In the genomic region with DNA sequence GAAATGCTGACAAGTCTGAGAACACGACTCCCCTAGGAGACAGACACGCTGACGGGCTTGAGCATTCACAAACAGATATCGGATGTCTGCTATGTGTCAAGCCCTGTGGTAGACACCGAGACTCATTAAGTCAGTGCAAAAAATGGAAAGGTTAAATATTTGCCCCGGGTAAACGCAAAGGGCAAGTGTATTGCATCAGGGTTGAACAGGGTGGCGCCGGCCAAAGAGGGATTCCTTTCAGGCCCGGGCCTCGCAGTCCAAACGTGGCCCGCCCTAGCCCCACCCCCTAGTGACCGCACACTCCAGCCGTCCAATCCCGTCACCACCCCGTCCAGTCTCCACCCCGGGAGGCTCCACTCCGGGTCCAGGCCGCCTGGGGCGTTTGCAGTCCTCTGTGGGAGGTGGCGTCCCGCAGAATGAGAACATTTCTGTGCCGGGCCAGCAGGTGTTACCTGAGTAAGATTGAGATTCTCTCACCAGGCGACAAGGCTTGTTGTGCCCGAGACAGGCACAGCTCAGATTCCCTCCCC, we compare ENCODE assay signal across 8 cellular contexts. TPM values are rescaled to one million over a fixed set of nuclear protein-coding genes. Genes with fewer than 3 reads are reported as not detected.
DNase-seq lines count a peak whose midpoint lies in the region; ATAC-seq, FAIRE-seq and TF ChIP-seq lines count a peak whose summit lies in the region.

No MANE protein-coding gene starts in this region.

- H3K27ac Mint-ChIP-seq in progenitor cell of endocrine pancreas = peak overlapping the region; percentile 98

- H3K27me3 Mint-ChIP-seq in progenitor cell of endocrine pancreas = no peaks in the 10 kb centered on the region

- ATAC-seq in HG02759 (IDR thresholded peaks at IDR 0.05; ENCODE audit: unreplicated experiment) = peak; percentile 97

- H3K9me3 Mint-ChIP-seq in progenitor cell of endocrine pancreas (ENCODE audit: low read depth) = no peaks in the 10 kb centered on the region

- H3K9me3 ChIP-seq in left ventricle myocardium inferior (replicated peaks) = no peaks in the 10 kb centered on the region

- H3K27me3 ChIP-seq in left ventricle myocardium inferior (ENCODE audit: low read depth) = no peaks in the 10 kb centered on the region

- H3K36me3 Mint-ChIP-seq in progenitor cell of endocrine pancreas (ENCODE audit: insufficient read depth) = no peaks in the 10 kb centered on the region

- H3K27ac ChIP-seq in left ventricle myocardium inferior (replicated peaks) (peak overlapping the region; percentile 91), urinary bladder (ENCODE audit: low read depth) (peak overlapping the region; percentile 53)

- H3K4me1 ChIP-seq in left ventricle myocardium inferior (peaks cover 20% of the 10 kb centered on the region), urinary bladder (ENCODE audit: insufficient read depth) (no peaks in the 10 kb centered on the region)

- WGBS in urinary bladder = 5% methylated on average over 26 of the region's 26 CpGs

- peak overlapping the region; percentile 79 for H3K4me3 Mint-ChIP-seq in progenitor cell of endocrine pancreas (ENCODE audit: low read depth)

- peaks cover 66% of the 10 kb centered on the region for H3K4me1 Mint-ChIP-seq in progenitor cell of endocrine pancreas (ENCODE audit: low read depth)

- intact Hi-C loops in left ventricle myocardium inferior (cut with micrococcal nuclease) = no loop called here

- TF ChIP-seq POLR2A in GM12892 (IDR thresholded peaks at IDR 0.05; ENCODE audit: low read depth, low read length) = no peak

- no peak for TF ChIP-seq CTCF in left ventricle myocardium inferior (IDR thresholded peaks at IDR 0.05; ENCODE audit: borderline replicate concordance)
- no peak for TF ChIP-seq CTCF in progenitor cell of endocrine pancreas (IDR thresholded peaks at IDR 0.05; ENCODE audit: unreplicated experiment)

- peak; percentile 94 for DNase-seq in GM12892 (ENCODE audit: insufficient read length)
- DNase-seq in NCI-H1417 treated with DMSO at 0.1 percent for 48 hours (lab: John Stamatoyannopoulos, UW) = peak; percentile 89
- peak; percentile 56 to 78 (median 66) for DNase-seq in T-helper 1 cell
- peak; percentile 94 for DNase-seq in amniotic epithelial cell (ENCODE audit: low read depth)
- DNase-seq in left ventricle myocardium inferior = peak; percentile 96
- DNase-seq in progenitor cell of endocrine pancreas (ENCODE audit: low spot score, unreplicated experiment) = peak; percentile 92

- H3K36me3 ChIP-seq in left ventricle myocardium inferior (no peaks in the 10 kb centered on the region), urinary bladder (ENCODE audit: insufficient read depth) (no peaks in the 10 kb centered on the region)

- peak; percentile 85 for FAIRE-seq in GM12892 (lab: Jason Lieb, UNC)

- H3K4me3 ChIP-seq in left ventricle myocardium inferior (peak overlapping the region; percentile 73), urinary bladder (ENCODE audit: low read depth, low read length) (peak overlapping the region; percentile 51)

RNA-seq across cellular contexts. Expression of a gene that starts 16.3 kb away (rescaled TPM):
- 31.1 TPM for polyA plus RNA-seq in GM12892 (2012; ENCODE audit: missing spikeins)
- total RNA-seq in left ventricle myocardium inferior = 25.3 TPM
- 146 TPM in 2 replicates for total RNA-seq in progenitor cell of endocrine pancreas
- 46.4 TPM for total RNA-seq in urinary bladder
- polyA plus RNA-seq in urinary bladder = 91.9 TPM

RNA-seq across cellular contexts. Expression of a gene that starts 20.0 kb away (rescaled TPM):
- polyA plus RNA-seq in GM12892 (2012; ENCODE audit: missing spikeins) = 0.04 TPM
- total RNA-seq in left ventricle myocardium inferior (not detected), progenitor cell of endocrine pancreas (0.38 and 0.44 TPM in 2 replicates), urinary bladder (0.69 TPM)
- 0.14 TPM for polyA plus RNA-seq in urinary bladder

RNA-seq across cellular contexts. Expression of a gene that starts 43.6 kb away (rescaled TPM):
- polyA plus RNA-seq in GM12892 (2012; ENCODE audit: missing spikeins) = not detected
- total RNA-seq in left ventricle myocardium inferior = not detected
- 0.26 and 0.36 TPM in 2 replicates for total RNA-seq in progenitor cell of endocrine pancreas
- total RNA-seq in urinary bladder = not detected
- polyA plus RNA-seq in urinary bladder = not detected

RNA-seq across cellular contexts. Expression of a gene that starts 58.4 kb away (rescaled TPM):
- not detected for polyA plus RNA-seq in GM12892 (2012; ENCODE audit: missing spikeins)
- total RNA-seq in left ventricle myocardium inferior = not detected
- 0.05 TPM in 1 of 2 replicates, not detected in the other for total RNA-seq in progenitor cell of endocrine pancreas
- 1.9 TPM for total RNA-seq in urinary bladder
- polyA plus RNA-seq in urinary bladder = not detected

Comparison
In these comparisons a context has a peak if more than half of its experiments do, and no peak if none do; other contexts are left out.
1. Peak in every context shown above with its lines: DNase-seq, ATAC-seq, H3K4me3 ChIP-seq and H3K27ac ChIP-seq.